14 cellular contexts compared by ENCODE assay signal in genomic region chr9:21812415-21812814, GRCh38. TPM values are rescaled to one million over a fixed set of nuclear protein-coding genes. Genes with fewer than 3 reads are reported as not detected.
DNase-seq lines count a peak whose midpoint lies in the region; ATAC-seq, FAIRE-seq and TF ChIP-seq lines count a peak whose summit lies in the region.
"Had no signal": no experiment of that assay in that cellular context is flagged by ENCODE, and none has a peak within 500 bp of the region (broad histone marks: within the 10 kb centered on the region; RNA-seq: fewer than 3 reads in every experiment).

No MANE protein-coding gene starts in this region.

- POLR2A ChIA-PET in activated CD4-positive, alpha-beta T cell treated with anti-CD3 and anti-CD28 coated beads for 36 hours (lab: Charles Lee) = no interaction called here

- in situ Hi-C loops in HAP-1 (cut with MboI; ENCODE audit: low sequenced_read_pairs) = loop anchor here (10.0 kb wide), 3 partner anchors 182 to 642 kb away; partner anchors contain the start of genes CDKN2A and CDKN2B-AS1

- H3K27ac Mint-ChIP-seq in activated CD4-positive, alpha-beta T cell treated with anti-CD3 and anti-CD28 coated beads for 36 hours = peak overlapping the region; percentile 55

- H3K4me1 ChIP-seq in skeletal muscle satellite cell (ENCODE audit: control insufficient read depth, insufficient read depth, low read length) (peaks cover 35% of the 10 kb centered on the region), HAP-1 (no peaks in the 10 kb centered on the region)

- CTCF ChIA-PET in activated CD4-positive, alpha-beta T cell treated with anti-CD3 and anti-CD28 coated beads for 36 hours (lab: Charles Lee) = interaction anchor here (0.7 to 5.1 kb wide), 20 partner anchors 9 to 640 kb away, joined by 3 to 44 read pairs (median 4); partner anchors contain the start of genes CDKN2B and MTAP

- H3K4me3 ChIP-seq in epithelial cell of proximal tubule (ENCODE audit: low read depth, low read length) (no peak overlapping the region), skeletal muscle satellite cell (ENCODE audit: low read length) (no peak overlapping the region), HAP-1 (no peak overlapping the region)
- H3K4me3 ChIP-seq: adrenal gland had no signal

- H3K27me3 Mint-ChIP-seq in activated CD4-positive, alpha-beta T cell treated with anti-CD3 and anti-CD28 coated beads for 36 hours = no peaks in the 10 kb centered on the region
- H3K27me3 Mint-ChIP-seq: naive thymus-derived CD4-positive, alpha-beta T cell had no signal

- peaks cover 52% of the 10 kb centered on the region for H3K36me3 Mint-ChIP-seq in activated CD4-positive, alpha-beta T cell treated with anti-CD3 and anti-CD28 coated beads for 36 hours (ENCODE audit: low read depth)

- H3K4me1 Mint-ChIP-seq in activated CD4-positive, alpha-beta T cell treated with anti-CD3 and anti-CD28 coated beads for 36 hours = peaks cover 57% of the 10 kb centered on the region

- H3K9ac ChIP-seq in skeletal muscle satellite cell (ENCODE audit: low read depth, low read length) = peak overlapping the region; percentile 47

- H3K36me3 ChIP-seq in skeletal muscle satellite cell (ENCODE audit: insufficient read depth, low read length) (peaks cover 57% of the 10 kb centered on the region), HAP-1 (replicated peaks) (peaks cover 47% of the 10 kb centered on the region)

- peak; percentile 39 for DNase-seq in activated CD4-positive, alpha-beta T cell treated with anti-CD3 and anti-CD28 coated beads for 36 hours
- no peak for DNase-seq in activated CD4-positive, alpha-beta T cell treated with anti-CD3 and anti-CD28 coated beads for 48 hours
- DNase-seq in RCC 7860 (ENCODE audit: low spot score) (peak; percentile 88), epithelial cell of proximal tubule (ENCODE audit: low read depth) (peak; percentile 89), HAP-1 (ENCODE audit: low spot score in 2 of 2) (no peak)
- DNase-seq: ACHN, GF-D8 had no signal

- no peaks in the 10 kb centered on the region for H3K9me3 Mint-ChIP-seq in activated CD4-positive, alpha-beta T cell treated with anti-CD3 and anti-CD28 coated beads for 36 hours (ENCODE audit: low read depth)
- H3K9me3 Mint-ChIP-seq: naive thymus-derived CD4-positive, alpha-beta T cell had no signal

- ATAC-seq in activated CD4-positive, alpha-beta T cell treated with anti-CD3 and anti-CD28 coated beads for 36 hours = peak; percentile 47
- ATAC-seq in HG02678 (IDR thresholded peaks at IDR 0.05; ENCODE audit: unreplicated experiment) (no peak), HG03159 (IDR thresholded peaks at IDR 0.05; ENCODE audit: unreplicated experiment) (no peak)

- no peak for TF ChIP-seq CTCF in epithelial cell of proximal tubule (conservative IDR thresholded peaks at IDR 0.05; ENCODE audit: low read depth, low read length)

- FAIRE-seq in RCC 7860 (lab: Jason Lieb, UNC) = peak; percentile 81
- FAIRE-seq: endometrium had no signal

- H3K27me3 ChIP-seq in skeletal muscle satellite cell (ENCODE audit: control insufficient read depth, insufficient read depth, low read length) (no peaks in the 10 kb centered on the region), HAP-1 (ENCODE audit: low read depth) (no peaks in the 10 kb centered on the region)
- H3K27me3 ChIP-seq: adrenal gland had no signal

- intact Hi-C loops in activated CD4-positive, alpha-beta T cell treated with anti-CD3 and anti-CD28 coated beads for 36 hours (cut with DNase I, micrococcal nuclease) = no loop called here

- H3K9me3 ChIP-seq in skeletal muscle satellite cell (replicated peaks; ENCODE audit: low read length) = no peaks in the 10 kb centered on the region
- H3K9me3 ChIP-seq in HAP-1 = no peaks in the 10 kb centered on the region
- H3K9me3 ChIP-seq: adrenal gland had no signal

- no peak overlapping the region for H3K4me2 ChIP-seq in skeletal muscle satellite cell (ENCODE audit: low read length)

- no peak overlapping the region for H3K4me3 Mint-ChIP-seq in activated CD4-positive, alpha-beta T cell treated with anti-CD3 and anti-CD28 coated beads for 36 hours
- H3K4me3 Mint-ChIP-seq: naive thymus-derived CD4-positive, alpha-beta T cell had no signal

RNA-seq across cellular contexts. Expression of gene MTAP, which starts 10.0 kb away (rescaled TPM):
- 10 to 100 TPM; 59.6 to 77.0 TPM for total RNA-seq in activated CD4-positive, alpha-beta T cell treated with anti-CD3 and anti-CD28 coated beads for 36 hours
- total RNA-seq in epithelial cell of proximal tubule = 34.2 and 37.0 TPM in 2 replicates
- total RNA-seq in skeletal muscle satellite cell (2012; rRNA removed) = 30.8 and 47.9 TPM in 2 replicates
- total RNA-seq: SK-MEL-5 had no signal

Comparison
In these comparisons a context has a peak if more than half of its experiments do, and no peak if none do; other contexts are left out.
1. DNase-seq: peak in activated CD4-positive, alpha-beta T cell treated with anti-CD3 and anti-CD28 coated beads for 36 hours (single experiment), RCC 7860 (single experiment) and epithelial cell of proximal tubule (single experiment); none in activated CD4-positive, alpha-beta T cell treated with anti-CD3 and anti-CD28 coated beads for 48 hours (single experiment) and HAP-1 (0 of 2).